Comparison of ENCODE assay signal across 24 cellular contexts in genomic region chr4:139501531-139502311, GRCh38.
"Had no signal": no experiment of that assay in that cellular context is flagged by ENCODE, and none has a peak within 500 bp of the region (broad histone marks: within the 10 kb centered on the region; RNA-seq: fewer than 3 reads in every experiment).

No MANE protein-coding gene starts in this region.

- H3K79me2 ChIP-seq: parathyroid adenoma had no signal

- H3K27me3 ChIP-seq: esophagus squamous epithelium, right lobe of liver, tibial nerve had no signal

- H3K27ac Mint-ChIP-seq: activated CD4-positive, alpha-beta memory T cell treated with anti-CD3 and anti-CD28 coated beads, Interleukin-2, amount 10 ng/mL, durations not matched to agents 7 days and 5 days; activated CD4-positive, alpha-beta T cell treated with anti-CD3 and anti-CD28 coated beads, Interleukin-2, amount 10 ng/mL, durations not matched to agents 24 days and 14 days; activated naive CD4-positive, alpha-beta T cell treated with anti-CD3 and anti-CD28 coated beads for 36 hours; activated T-cell treated with anti-CD3 and anti-CD28 coated beads, Interleukin-2, amount 50 U/mL, for 72 hours; naive thymus-derived CD8-positive, alpha-beta T cell; stimulated activated effector memory CD8-positive, alpha-beta T cell treated with anti-CD3 and anti-CD28 coated beads, Interleukin-12 subunit alpha, Interleukin-12 subunit beta, amount 100 ng/mL, for 72 hours; T-helper 2 cell treated with Interferon-gamma antibody and Interleukin-4, amounts not matched to agents 5 μg/mL and 100 μg/mL, for 36 hours had no signal

- H3K4me3 ChIP-seq: coronary artery, esophagus squamous epithelium, right lobe of liver, tibial nerve had no signal

- H3K9me3 ChIP-seq: esophagus squamous epithelium, right lobe of liver, tibial nerve had no signal

- H3K9me3 Mint-ChIP-seq: activated CD4-positive, alpha-beta memory T cell treated with anti-CD3 and anti-CD28 coated beads, Interleukin-2, amount 10 ng/mL, durations not matched to agents 7 days and 5 days; activated naive CD8-positive, alpha-beta T cell treated with anti-CD3 and anti-CD28 coated beads, Interleukin-2, amount 10 ng/mL, durations not matched to agents 7 days and 5 days; activated T-cell treated with anti-CD3 and anti-CD28 coated beads, Interleukin-2, amount 50 U/mL, for 72 hours; stimulated activated effector memory CD8-positive, alpha-beta T cell treated with anti-CD3 and anti-CD28 coated beads, Interleukin-12 subunit alpha, Interleukin-12 subunit beta, amount 100 ng/mL, for 72 hours; stimulated activated naive CD8-positive, alpha-beta T cell treated with anti-CD3 and anti-CD28 coated beads, Interleukin-15, amount 100 ng/mL, for 72 hours; T-helper 2 cell treated with Interferon-gamma antibody and Interleukin-4, amounts not matched to agents 5 μg/mL and 100 μg/mL, for 36 hours had no signal

- H3K36me3 ChIP-seq: right lobe of liver had no signal

- DNase-seq: activated CD4-positive, alpha-beta memory T cell treated with anti-CD3 and anti-CD28 coated beads, Interleukin-2, amount 10 ng/mL, durations not matched to agents 7 days and 5 days; activated CD4-positive, alpha-beta T cell treated with anti-CD3 and anti-CD28 coated beads, Interleukin-2, amount 10 ng/mL, durations not matched to agents 24 days and 14 days; activated effector memory CD4-positive, alpha-beta T cell treated with Interleukin-2 at 50 U/mL for 16 hours; activated naive CD4-positive, alpha-beta T cell treated with anti-CD3 and anti-CD28 coated beads for 36 hours; activated naive CD8-positive, alpha-beta T cell treated with anti-CD3 and anti-CD28 coated beads, Interleukin-2, amount 10 ng/mL, durations not matched to agents 7 days and 5 days; activated T-cell treated with anti-CD3 and anti-CD28 coated beads, Interleukin-2, amount 50 U/mL, for 72 hours; amygdala; esophagus squamous epithelium; kidney glomerular epithelial cell; left ventricle myocardium superior; mammary epithelial cell; naive thymus-derived CD8-positive, alpha-beta T cell; right lobe of liver; small intestine; stimulated activated CD4-positive, alpha-beta T cell treated with anti-CD3 and anti-CD28 coated beads, Interleukin-2, amount 100 ng/mL, for 24 hours; stimulated activated naive CD8-positive, alpha-beta T cell treated with anti-CD3 and anti-CD28 coated beads, Interleukin-15, amount 100 ng/mL, for 72 hours had no signal

- H3K4me1 ChIP-seq: parathyroid adenoma had no signal

- H3K9ac ChIP-seq: parathyroid adenoma had no signal

- H3K27ac ChIP-seq: coronary artery, esophagus squamous epithelium, parathyroid adenoma, right lobe of liver, VCaP had no signal

- H3K4me1 Mint-ChIP-seq: naive thymus-derived CD8-positive, alpha-beta T cell had no signal

- H3K4me3 Mint-ChIP-seq: activated CD4-positive, alpha-beta memory T cell treated with anti-CD3 and anti-CD28 coated beads, Interleukin-2, amount 10 ng/mL, durations not matched to agents 7 days and 5 days; activated CD4-positive, alpha-beta T cell treated with anti-CD3 and anti-CD28 coated beads, Interleukin-2, amount 10 ng/mL, durations not matched to agents 24 days and 14 days; activated naive CD4-positive, alpha-beta T cell treated with anti-CD3 and anti-CD28 coated beads for 36 hours; activated naive CD8-positive, alpha-beta T cell treated with anti-CD3 and anti-CD28 coated beads, Interleukin-2, amount 10 ng/mL, durations not matched to agents 7 days and 5 days; activated T-cell treated with anti-CD3 and anti-CD28 coated beads, Interleukin-2, amount 50 U/mL, for 72 hours; mesothelial cell of epicardium; naive thymus-derived CD8-positive, alpha-beta T cell; stimulated activated effector memory CD8-positive, alpha-beta T cell treated with anti-CD3 and anti-CD28 coated beads, Interleukin-12 subunit alpha, Interleukin-12 subunit beta, amount 100 ng/mL, for 72 hours; stimulated activated naive CD8-positive, alpha-beta T cell treated with anti-CD3 and anti-CD28 coated beads, Interleukin-15, amount 100 ng/mL, for 72 hours; T-helper 2 cell treated with Interferon-gamma antibody and Interleukin-4, amounts not matched to agents 5 μg/mL and 100 μg/mL, for 36 hours had no signal

- H2AFZ ChIP-seq: parathyroid adenoma had no signal

- H3K27me3 Mint-ChIP-seq: activated CD4-positive, alpha-beta memory T cell treated with anti-CD3 and anti-CD28 coated beads, Interleukin-2, amount 10 ng/mL, durations not matched to agents 7 days and 5 days; activated CD4-positive, alpha-beta T cell treated with anti-CD3 and anti-CD28 coated beads, Interleukin-2, amount 10 ng/mL, durations not matched to agents 24 days and 14 days had no signal

- ATAC-seq: activated CD4-positive, CD25-positive, alpha-beta regulatory T cell treated with anti-CD3 and anti-CD28 coated beads, Interleukin-2, amount 50 U/mL, for 24 hours; activated T-cell treated with anti-CD3 and anti-CD28 coated beads, Interleukin-2, amount 50 U/mL, for 72 hours; left ventricle myocardium superior; naive thymus-derived CD8-positive, alpha-beta T cell; stimulated activated effector memory CD8-positive, alpha-beta T cell treated with anti-CD3 and anti-CD28 coated beads, Interleukin-12 subunit alpha, Interleukin-12 subunit beta, amount 100 ng/mL, for 72 hours; stimulated activated naive CD8-positive, alpha-beta T cell treated with anti-CD3 and anti-CD28 coated beads, Interleukin-15, amount 100 ng/mL, for 72 hours had no signal
